Comparison of ENCODE assay signal across 1 cellular context in the genomic region with DNA sequence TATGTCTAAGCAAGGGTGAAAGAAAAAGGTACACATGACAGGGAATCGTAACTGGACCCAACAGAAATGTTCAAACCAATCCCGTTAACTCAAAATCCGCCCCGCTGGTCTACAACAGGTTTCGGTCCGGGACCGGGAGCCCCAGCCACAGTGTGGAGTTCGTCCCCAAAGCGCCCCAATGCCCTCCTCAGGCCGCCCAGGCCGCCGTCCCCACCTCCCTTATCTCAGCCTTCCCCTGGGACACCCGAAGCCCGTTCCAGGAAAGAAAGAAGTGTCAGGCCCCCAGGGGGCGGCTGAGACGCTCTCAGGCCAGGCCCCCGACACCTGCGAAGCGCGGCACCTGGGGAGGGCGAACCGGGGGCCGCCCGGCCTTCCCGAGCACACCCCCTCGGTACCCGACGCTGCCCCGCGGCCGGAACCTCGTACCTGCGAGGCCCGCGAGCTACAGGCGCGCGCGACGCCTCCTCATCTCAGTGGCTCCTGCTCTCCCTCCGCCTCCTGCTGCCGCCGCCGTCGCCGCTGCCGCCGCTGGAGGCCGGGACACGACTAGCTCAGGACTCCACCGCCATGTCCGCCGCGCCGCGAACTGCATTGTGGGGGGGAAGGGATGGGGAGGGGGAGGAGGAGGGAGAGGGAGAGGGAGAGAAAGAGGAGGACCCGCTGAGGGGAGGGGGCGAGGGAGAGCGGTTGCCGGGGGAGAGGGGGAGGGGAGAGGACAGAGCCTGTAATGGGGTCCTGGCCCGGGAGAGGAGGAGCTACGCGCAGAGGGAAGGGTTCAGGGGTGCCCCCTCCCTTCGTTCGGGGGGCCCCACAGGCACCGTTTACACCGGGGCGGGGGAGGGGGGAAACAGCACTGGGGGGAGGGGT.
TF ChIP-seq lines count a peak whose summit lies in the region.

Gene TUT4 (minus strand): TSS at position 588 of the 867 bp plus-strand sequence. CDS start 26,812 bp downstream, outside the sequence.

TF ChIP-seq in WTC11, 78 proteins besides CTCF, POLR2A, EP300 and RAD21 (continued from another document and continues in another):
- no peak; the same call in 1 of the 2 replicates for TF ChIP-seq ARID4B (CRISPR knock-in tag; IDR thresholded peaks at IDR 0.05; ENCODE audit: borderline replicate concordance)
- TF ChIP-seq ATF2 (CRISPR knock-in tag; IDR thresholded peaks at IDR 0.05; ENCODE audit: borderline replicate concordance, low read depth) = no peak
- TF ChIP-seq, protein P1, sequence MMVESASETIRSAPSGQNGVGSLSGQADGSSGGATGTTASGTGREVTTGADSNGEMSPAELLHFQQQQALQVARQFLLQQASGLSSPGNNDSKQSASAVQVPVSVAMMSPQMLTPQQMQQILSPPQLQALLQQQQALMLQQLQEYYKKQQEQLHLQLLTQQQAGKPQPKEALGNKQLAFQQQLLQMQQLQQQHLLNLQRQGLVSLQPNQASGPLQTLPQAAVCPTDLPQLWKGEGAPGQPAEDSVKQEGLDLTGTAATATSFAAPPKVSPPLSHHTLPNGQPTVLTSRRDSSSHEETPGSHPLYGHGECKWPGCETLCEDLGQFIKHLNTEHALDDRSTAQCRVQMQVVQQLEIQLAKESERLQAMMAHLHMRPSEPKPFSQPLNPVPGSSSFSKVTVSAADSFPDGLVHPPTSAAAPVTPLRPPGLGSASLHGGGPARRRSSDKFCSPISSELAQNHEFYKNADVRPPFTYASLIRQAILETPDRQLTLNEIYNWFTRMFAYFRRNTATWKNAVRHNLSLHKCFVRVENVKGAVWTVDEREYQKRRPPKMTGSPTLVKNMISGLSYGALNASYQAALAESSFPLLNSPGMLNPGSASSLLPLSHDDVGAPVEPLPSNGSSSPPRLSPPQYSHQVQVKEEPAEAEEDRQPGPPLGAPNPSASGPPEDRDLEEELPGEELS (CRISPR knock-in tag; IDR thresholded peaks at IDR 0.05) = no peak
- TF ChIP-seq FOXJ3 (CRISPR knock-in tag; IDR thresholded peaks at IDR 0.05; ENCODE audit: borderline replicate concordance) = no peak
- TF ChIP-seq, protein P2, sequence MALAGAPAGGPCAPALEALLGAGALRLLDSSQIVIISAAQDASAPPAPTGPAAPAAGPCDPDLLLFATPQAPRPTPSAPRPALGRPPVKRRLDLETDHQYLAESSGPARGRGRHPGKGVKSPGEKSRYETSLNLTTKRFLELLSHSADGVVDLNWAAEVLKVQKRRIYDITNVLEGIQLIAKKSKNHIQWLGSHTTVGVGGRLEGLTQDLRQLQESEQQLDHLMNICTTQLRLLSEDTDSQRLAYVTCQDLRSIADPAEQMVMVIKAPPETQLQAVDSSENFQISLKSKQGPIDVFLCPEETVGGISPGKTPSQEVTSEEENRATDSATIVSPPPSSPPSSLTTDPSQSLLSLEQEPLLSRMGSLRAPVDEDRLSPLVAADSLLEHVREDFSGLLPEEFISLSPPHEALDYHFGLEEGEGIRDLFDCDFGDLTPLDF (CRISPR knock-in tag; IDR thresholded peaks at IDR 0.05) = 0 out of 2 replicates have a peak, but pooled peaks have one; percentile 44
- no peak for TF ChIP-seq ESRRA (CRISPR knock-in tag; IDR thresholded peaks at IDR 0.05; ENCODE audit: borderline replicate concordance)
- no peak; the same call in 1 of the 2 replicates for TF ChIP-seq ETV6 (CRISPR knock-in tag; IDR thresholded peaks at IDR 0.05)
- peak; percentile 59; the same call in 1 of the 2 replicates for TF ChIP-seq CREB1 (CRISPR knock-in tag; IDR thresholded peaks at IDR 0.05)
- peak; percentile 75; the same call in 1 of the 2 replicates for TF ChIP-seq RELA (CRISPR knock-in tag; IDR thresholded peaks at IDR 0.05; ENCODE audit: borderline replicate concordance)
- TF ChIP-seq SMAD3 (CRISPR knock-in tag; IDR thresholded peaks at IDR 0.05; ENCODE audit: borderline replicate concordance) = no peak
- 0 out of 2 replicates have a peak, but pooled peaks have one; percentile 71 for TF ChIP-seq ZNF232 (CRISPR knock-in tag; IDR thresholded peaks at IDR 0.05)
- TF ChIP-seq IRF2 (CRISPR knock-in tag; IDR thresholded peaks at IDR 0.05; ENCODE audit: borderline replicate concordance, low read depth) = no peak
- no peak for TF ChIP-seq ZSCAN18 (CRISPR knock-in tag; IDR thresholded peaks at IDR 0.05)
- TF ChIP-seq, protein P3, sequence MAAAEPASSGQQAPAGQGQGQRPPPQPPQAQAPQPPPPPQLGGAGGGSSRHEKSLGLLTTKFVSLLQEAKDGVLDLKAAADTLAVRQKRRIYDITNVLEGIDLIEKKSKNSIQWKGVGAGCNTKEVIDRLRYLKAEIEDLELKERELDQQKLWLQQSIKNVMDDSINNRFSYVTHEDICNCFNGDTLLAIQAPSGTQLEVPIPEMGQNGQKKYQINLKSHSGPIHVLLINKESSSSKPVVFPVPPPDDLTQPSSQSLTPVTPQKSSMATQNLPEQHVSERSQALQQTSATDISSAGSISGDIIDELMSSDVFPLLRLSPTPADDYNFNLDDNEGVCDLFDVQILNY (CRISPR knock-in tag; IDR thresholded peaks at IDR 0.05) = peak; percentile 54
- no peak for TF ChIP-seq JAZF1 (CRISPR knock-in tag; IDR thresholded peaks at IDR 0.05)
- 0 out of 2 replicates have a peak, but pooled peaks have one; percentile 44 for TF ChIP-seq ZNF219 (CRISPR knock-in tag; IDR thresholded peaks at IDR 0.05; ENCODE audit: borderline replicate concordance)
- no peak for TF ChIP-seq NR2C2 (CRISPR knock-in tag; IDR thresholded peaks at IDR 0.05)
- TF ChIP-seq, protein P4, sequence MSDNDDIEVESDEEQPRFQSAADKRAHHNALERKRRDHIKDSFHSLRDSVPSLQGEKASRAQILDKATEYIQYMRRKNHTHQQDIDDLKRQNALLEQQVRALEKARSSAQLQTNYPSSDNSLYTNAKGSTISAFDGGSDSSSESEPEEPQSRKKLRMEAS (CRISPR knock-in tag; IDR thresholded peaks at IDR 0.05) = peak; percentile 62; the same call in 1 of the 2 replicates
- TF ChIP-seq MLX (CRISPR knock-in tag; IDR thresholded peaks at IDR 0.05) = no peak; the same call in 1 of the 2 replicates
- TF ChIP-seq ZNF396 (CRISPR knock-in tag; IDR thresholded peaks at IDR 0.05; ENCODE audit: borderline replicate concordance) = no peak
- TF ChIP-seq TEAD1 (CRISPR knock-in tag; IDR thresholded peaks at IDR 0.05) = peak; percentile 35; the same call in 1 of the 2 replicates
- TF ChIP-seq, protein P5, sequence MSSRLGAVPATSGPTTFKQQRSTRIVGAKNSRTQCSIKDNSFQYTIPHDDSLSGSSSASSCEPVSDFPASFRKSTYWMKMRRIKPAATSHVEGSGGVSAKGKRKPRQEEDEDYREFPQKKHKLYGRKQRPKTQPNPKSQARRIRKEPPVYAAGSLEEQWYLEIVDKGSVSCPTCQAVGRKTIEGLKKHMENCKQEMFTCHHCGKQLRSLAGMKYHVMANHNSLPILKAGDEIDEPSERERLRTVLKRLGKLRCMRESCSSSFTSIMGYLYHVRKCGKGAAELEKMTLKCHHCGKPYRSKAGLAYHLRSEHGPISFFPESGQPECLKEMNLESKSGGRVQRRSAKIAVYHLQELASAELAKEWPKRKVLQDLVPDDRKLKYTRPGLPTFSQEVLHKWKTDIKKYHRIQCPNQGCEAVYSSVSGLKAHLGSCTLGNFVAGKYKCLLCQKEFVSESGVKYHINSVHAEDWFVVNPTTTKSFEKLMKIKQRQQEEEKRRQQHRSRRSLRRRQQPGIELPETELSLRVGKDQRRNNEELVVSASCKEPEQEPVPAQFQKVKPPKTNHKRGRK (CRISPR knock-in tag; IDR thresholded peaks at IDR 0.05; ENCODE audit: borderline replicate concordance) = no peak
- no peak for TF ChIP-seq GRHL2 (CRISPR knock-in tag; IDR thresholded peaks at IDR 0.05; ENCODE audit: insufficient replicate concordance, severe bottlenecking)
- no peak for TF ChIP-seq OVOL2 (CRISPR knock-in tag; IDR thresholded peaks at IDR 0.05; ENCODE audit: borderline replicate concordance)
- TF ChIP-seq, protein P6, sequence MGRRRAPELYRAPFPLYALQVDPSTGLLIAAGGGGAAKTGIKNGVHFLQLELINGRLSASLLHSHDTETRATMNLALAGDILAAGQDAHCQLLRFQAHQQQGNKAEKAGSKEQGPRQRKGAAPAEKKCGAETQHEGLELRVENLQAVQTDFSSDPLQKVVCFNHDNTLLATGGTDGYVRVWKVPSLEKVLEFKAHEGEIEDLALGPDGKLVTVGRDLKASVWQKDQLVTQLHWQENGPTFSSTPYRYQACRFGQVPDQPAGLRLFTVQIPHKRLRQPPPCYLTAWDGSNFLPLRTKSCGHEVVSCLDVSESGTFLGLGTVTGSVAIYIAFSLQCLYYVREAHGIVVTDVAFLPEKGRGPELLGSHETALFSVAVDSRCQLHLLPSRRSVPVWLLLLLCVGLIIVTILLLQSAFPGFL (CRISPR knock-in tag; IDR thresholded peaks at IDR 0.05; ENCODE audit: borderline replicate concordance) = no peak
- no peak for TF ChIP-seq NFATC4 (CRISPR knock-in tag; IDR thresholded peaks at IDR 0.05)
- no peak for TF ChIP-seq CBFB (CRISPR knock-in tag; IDR thresholded peaks at IDR 0.05; ENCODE audit: low read depth)
- TF ChIP-seq ZNF416 (CRISPR knock-in tag; IDR thresholded peaks at IDR 0.05) = no peak
- no peak for TF ChIP-seq AFF4 (CRISPR knock-in tag; IDR thresholded peaks at IDR 0.05; ENCODE audit: borderline replicate concordance)
- peak; percentile 20 for TF ChIP-seq FOXP1 (CRISPR knock-in tag; IDR thresholded peaks at IDR 0.05; ENCODE audit: borderline replicate concordance)
- no peak for TF ChIP-seq ZBTB21 (CRISPR knock-in tag; IDR thresholded peaks at IDR 0.05; ENCODE audit: borderline replicate concordance)
